In genomic region chr7:107643938-107644703, GRCh38 we compare ENCODE assay signal across 12 cellular contexts.
A peak's percentile ranks its signal among the peaks of the same experiment; 100 is the strongest.
DNase-seq lines count a peak whose midpoint lies in the region; ATAC-seq and TF ChIP-seq lines count a peak whose summit lies in the region.
"Had no signal": no experiment of that assay in that cellular context is flagged by ENCODE, and none has a peak within 500 bp of the region (broad histone marks: within the 10 kb centered on the region; RNA-seq: fewer than 3 reads in every experiment).

No MANE protein-coding gene starts in this region.

- no peak overlapping the region for H3K4me3 ChIP-seq in cardiac fibroblast (replicated peaks in 1 of 2; ENCODE audit: low read depth in 2 of 2, low read length in 2 of 2)

- no peaks in the 10 kb centered on the region for H3K27me3 Mint-ChIP-seq in memory B cell

- no peak for TF ChIP-seq CTCF in cardiac fibroblast (IDR thresholded peaks at IDR 0.05; ENCODE audit: low read depth, low read length)

- H3K36me3 Mint-ChIP-seq in memory B cell, result peaks cover 8% of the 10 kb centered on the region

- DNase-seq in Ammon's horn (ENCODE audit: low spot score) (peak; percentile 31), HCEC 1CT (peak; percentile 18), cardiac fibroblast (ENCODE audit: low read depth in 2 of 2) (peak; percentile 26 to 62), memory B cell (ENCODE audit: low spot score in 2 of 2) (no peak)
- DNase-seq: effector memory CD4-positive, alpha-beta T cell; kidney; NCI-H1092 had no signal

- peaks cover 3% of the 10 kb centered on the region for H3K9me3 Mint-ChIP-seq in memory B cell

- ATAC-seq in memory B cell (ENCODE audit: low read depth) (no peak), HG03175 (IDR thresholded peaks at IDR 0.05; ENCODE audit: unreplicated experiment) (no peak), HG03039 (IDR thresholded peaks at IDR 0.05; ENCODE audit: unreplicated experiment) (no peak), GM18907 (IDR thresholded peaks at IDR 0.05; ENCODE audit: unreplicated experiment) (no peak)
- ATAC-seq: activated CD4-positive, CD25-positive, alpha-beta regulatory T cell treated with anti-CD3 and anti-CD28 coated beads, Interleukin-2, amount 50 U/mL, for 24 hours had no signal

- peak overlapping the region; percentile 14 for H3K4me3 Mint-ChIP-seq in memory B cell

- H3K4me1 Mint-ChIP-seq in memory B cell, result peaks cover 34% of the 10 kb centered on the region

- no peak overlapping the region for H3K27ac Mint-ChIP-seq in memory B cell
- H3K27ac Mint-ChIP-seq: progenitor cell of endocrine pancreas had no signal

Comparison
In these comparisons a context has a peak if more than half of its experiments do, and no peak if none do; other contexts are left out.
1. DNase-seq: peak in Ammon's horn (single experiment), HCEC 1CT (single experiment) and cardiac fibroblast (2 of 2); none in memory B cell (0 of 2).